ENCODE assay signal across 20 cellular contexts in the genomic region with DNA sequence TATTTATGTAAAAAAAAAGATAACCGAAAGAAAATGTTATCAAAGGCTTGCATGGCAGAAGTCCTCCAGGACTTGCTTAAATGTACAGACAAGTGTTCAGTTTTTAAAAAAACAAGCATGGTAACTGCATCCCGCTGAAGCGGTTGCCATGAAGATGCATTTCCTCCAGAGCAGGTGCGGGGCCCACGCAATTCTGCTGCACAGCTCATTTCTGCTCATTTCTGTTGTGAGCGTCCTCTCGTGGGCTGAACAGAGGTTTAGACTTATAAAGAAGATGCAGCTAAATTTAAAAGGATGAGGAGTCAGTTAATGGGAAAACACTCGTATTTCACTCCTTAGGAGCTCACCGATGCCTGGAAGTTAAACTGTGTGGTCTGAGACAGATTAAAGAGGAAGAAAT.
"Had no signal": no experiment of that assay in that cellular context is flagged by ENCODE, and none has a peak within 500 bp of the region (broad histone marks: within the 10 kb centered on the region; RNA-seq: fewer than 3 reads in every experiment).

No MANE protein-coding gene starts in this region.

- H3K9me3 Mint-ChIP-seq: activated CD4-positive, alpha-beta T cell treated with anti-CD3 and anti-CD28 coated beads, Interleukin-2, amount 10 ng/mL, durations not matched to agents 7 days and 5 days; activated naive CD8-positive, alpha-beta T cell treated with anti-CD3 and anti-CD28 coated beads, Interleukin-2, amount 10 ng/mL, durations not matched to agents 7 days and 5 days; activated T-helper 1 cell treated with anti-CD3 and anti-CD28 coated beads, Interleukin-12 subunit alpha, Interleukin-12 subunit beta, Interleukin-2, Interleukin-4 antibody, amounts not matched to agents 30 ng/mL and 10 ng/mL and 1 ng/mL, durations not matched to agents 14 hours and 24 hours and 36 hours; central memory CD8-positive, alpha-beta T cell; stimulated activated naive B cell treated with anti-CD40 and anti-IgM and Interleukin-4, amounts not matched to agents 10 μg/mL and 1 μg/mL and 100 μg/mL, for 72 hours had no signal

- ATAC-seq: mucosa of descending colon, sciatic nerve had no signal

- H3K36me3 Mint-ChIP-seq: immature natural killer cell; memory B cell; naive B cell; stimulated activated naive B cell treated with anti-CD40 and anti-IgM and Interleukin-4, amounts not matched to agents 10 μg/mL and 1 μg/mL and 100 μg/mL, for 72 hours; WTC11 had no signal

- H3K4me3 Mint-ChIP-seq: activated T-helper 1 cell treated with anti-CD3 and anti-CD28 coated beads, Interleukin-12 subunit alpha, Interleukin-12 subunit beta, Interleukin-2, Interleukin-4 antibody, amounts not matched to agents 30 ng/mL and 10 ng/mL and 1 ng/mL, durations not matched to agents 14 hours and 24 hours and 36 hours; brain; central memory CD8-positive, alpha-beta T cell; immature natural killer cell; memory B cell; stimulated activated naive B cell treated with anti-CD40 and anti-IgM and Interleukin-4, amounts not matched to agents 10 μg/mL and 1 μg/mL and 100 μg/mL, for 72 hours; WTC11 had no signal

- H3K27ac Mint-ChIP-seq: activated CD4-positive, alpha-beta T cell treated with anti-CD3 and anti-CD28 coated beads, Interleukin-2, amount 10 ng/mL, durations not matched to agents 7 days and 5 days; activated naive CD8-positive, alpha-beta T cell treated with anti-CD3 and anti-CD28 coated beads, Interleukin-2, amount 10 ng/mL, durations not matched to agents 7 days and 5 days; activated T-helper 1 cell treated with anti-CD3 and anti-CD28 coated beads, Interleukin-12 subunit alpha, Interleukin-12 subunit beta, Interleukin-2, Interleukin-4 antibody, amounts not matched to agents 30 ng/mL and 10 ng/mL and 1 ng/mL, durations not matched to agents 14 hours and 24 hours and 36 hours; immature natural killer cell; memory B cell; stimulated activated naive B cell treated with anti-CD40 and anti-IgM and Interleukin-4, amounts not matched to agents 10 μg/mL and 1 μg/mL and 100 μg/mL, for 72 hours; WTC11 had no signal

- FAIRE-seq: endometrium, frontal cortex had no signal

- DNase-seq: activated CD4-positive, alpha-beta T cell treated with anti-CD3 and anti-CD28 coated beads, Interleukin-2, amount 10 ng/mL, durations not matched to agents 7 days and 5 days; activated gamma-delta T cell treated with Interleukin-2 at 50 U/mL for 16 hours; activated naive CD8-positive, alpha-beta T cell treated with anti-CD3 and anti-CD28 coated beads, Interleukin-2, amount 10 ng/mL, durations not matched to agents 7 days and 5 days; activated T-cell treated with anti-CD3 and anti-CD28 coated beads for 4 hours; cortex of kidney; immature natural killer cell; mucosa of descending colon; naive B cell; ovary; stimulated activated naive B cell treated with anti-CD40 and anti-IgM and Interleukin-4, amounts not matched to agents 10 μg/mL and 1 μg/mL and 100 μg/mL, for 72 hours; thyroid gland; uterus had no signal

- H3K4me1 Mint-ChIP-seq: memory B cell had no signal
